Comparison of ENCODE assay signal across 23 cellular contexts in the genomic region with DNA sequence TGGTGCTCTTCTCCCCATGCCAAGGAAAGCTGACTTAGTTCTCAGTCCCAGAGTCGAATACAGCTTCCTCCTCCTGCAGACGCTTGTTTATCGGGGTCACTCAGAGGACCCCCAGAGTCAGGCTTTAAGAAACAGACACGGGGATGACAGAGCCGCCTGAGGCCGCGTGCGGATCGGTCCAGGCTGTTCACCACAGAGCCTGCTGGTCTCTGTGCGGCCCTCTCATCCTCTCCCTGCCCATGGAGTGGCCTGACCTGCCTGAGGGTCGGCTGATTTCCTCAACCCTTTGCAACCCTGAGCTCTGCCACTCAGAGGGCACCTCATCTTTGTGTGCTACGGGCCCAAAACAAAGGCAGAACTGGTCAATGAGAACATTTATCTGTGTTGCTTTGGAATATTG. TPM values are rescaled to one million over a fixed set of nuclear protein-coding genes. Genes with fewer than 3 reads are reported as not detected.
DNase-seq lines count a peak whose midpoint lies in the region; ATAC-seq, FAIRE-seq and TF ChIP-seq lines count a peak whose summit lies in the region.
"Had no signal": no experiment of that assay in that cellular context is flagged by ENCODE, and none has a peak within 500 bp of the region (broad histone marks: within the 10 kb centered on the region; RNA-seq: fewer than 3 reads in every experiment).

No MANE protein-coding gene starts in this region.

- TF ChIP-seq POLR2A in H1 (IDR thresholded peaks at IDR 0.05; ENCODE audit: control extremely low read depth in 1 of 2, low read depth in 2 of 2, low read length in 2 of 2): no peak

- H3K27ac Mint-ChIP-seq in Caco-2 (ENCODE audit: unreplicated experiment) (no peak overlapping the region), T-helper 17 cell (no peak overlapping the region)
- H3K27ac Mint-ChIP-seq: IgD-negative memory B cell had no signal

- H3K4me3 Mint-ChIP-seq in Caco-2 (ENCODE audit: unreplicated experiment) (peak overlapping the region; percentile 67), T-helper 17 cell (no peak overlapping the region)
- H3K4me3 Mint-ChIP-seq: IgD-negative memory B cell had no signal

- intact Hi-C loops in Caco-2 (cut with micrococcal nuclease; ENCODE audit: unreplicated experiment): no loop called here

- H3K79me1 ChIP-seq in H1 (ENCODE audit: low read depth, low read length) (no peaks in the 10 kb centered on the region), neuronal stem cell (ENCODE audit: low read depth, low read length) (no peaks in the 10 kb centered on the region)

- POLR2A ChIA-PET in Caco-2 (lab: Charles Lee) (no interaction called here), H1 (lab: Charles Lee; ENCODE audit: partially characterized antibody) (interaction anchor here (1.3 to 5.5 kb wide), 3 partner anchors 14 to 157 kb away, joined by 3 to 17 read pairs (median 3); no protein-coding TSS in a partner anchor)

- H3K9me3 Mint-ChIP-seq in Caco-2 (ENCODE audit: unreplicated experiment): no peaks in the 10 kb centered on the region
- H3K9me3 Mint-ChIP-seq: IgD-negative memory B cell had no signal

- H3K9me3 ChIP-seq in Caco-2 (no peaks in the 10 kb centered on the region), H1 (ENCODE audit: insufficient read depth in 2 of 2, low read depth in 1 of 2, low read length in 1 of 2) (no peaks in the 10 kb centered on the region), neuronal stem cell (replicated peaks in 1 of 2; ENCODE audit: control insufficient read depth in 2 of 2, insufficient read depth in 1 of 2, low read depth in 1 of 2, low read length in 2 of 2) (no peaks in the 10 kb centered on the region), T-helper 17 cell (ENCODE audit: control insufficient read depth, low read length, poor library complexity, severe bottlenecking) (no peaks in the 10 kb centered on the region)
- H3K9me3 ChIP-seq: BE2C, HAP-1, Peyer's patch had no signal

- H3K4me3 ChIP-seq in Caco-2 (ENCODE audit: low read depth, low read length) (no peak overlapping the region), HFF-Myc (replicated peaks; ENCODE audit: low read depth, low read length) (peak overlapping the region; percentile 76; the same call in 1 of the 2 replicates), H1 (ENCODE audit: extremely low read depth in 1 of 4, insufficient read depth in 2 of 4, low read depth in 3 of 4, low read length in 4 of 4) (no peak overlapping the region), neuronal stem cell (ENCODE audit: low read length in 2 of 2) (no peak overlapping the region)
- H3K4me3 ChIP-seq: HAP-1, Peyer's patch had no signal

- no peak overlapping the region for H3K56ac ChIP-seq in H1 (replicated peaks; ENCODE audit: insufficient read length, low read depth, low read length)

- H3K27me3 ChIP-seq in Caco-2 (replicated peaks; ENCODE audit: control insufficient read depth, insufficient read depth, low read length) (no peaks in the 10 kb centered on the region), H1 (replicated peaks in 1 of 4; ENCODE audit: control insufficient read depth in 3 of 4, extremely low read depth in 1 of 4, insufficient read depth in 3 of 4, low read length in 3 of 4) (peaks cover 11 to 41% (median 31%) of the 10 kb centered on the region in 4 experiments), neuronal stem cell (ENCODE audit: control insufficient read depth in 3 of 3, insufficient read depth in 3 of 3, low read depth in 1 of 3, low read length in 3 of 3) (peaks cover 23 to 96% (median 53%) of the 10 kb centered on the region in 3 experiments)
- H3K27me3 ChIP-seq: BE2C had no signal

- 0 out of 2 replicates have a peak overlapping the region, but pooled peaks have one; percentile 7 for H2BK5ac ChIP-seq in H1 (ENCODE audit: low read depth, low read length)
- H2BK5ac ChIP-seq in neuronal stem cell (ENCODE audit: low read length): peak overlapping the region; percentile 41

- no peaks in the 10 kb centered on the region for H3K36me3 ChIP-seq in Caco-2 (ENCODE audit: control insufficient read depth, insufficient read depth, low read length)
- H3K36me3 ChIP-seq in H1 (ENCODE audit: control insufficient read depth in 2 of 4, insufficient read depth in 4 of 4, low read length in 3 of 4): peaks cover 0 to 7% (median 2%) of the 10 kb centered on the region in 4 experiments; a peak in 3 of 8 replicates
- no peaks in the 10 kb centered on the region for H3K36me3 ChIP-seq in neuronal stem cell (replicated peaks in 1 of 2; ENCODE audit: control insufficient read depth in 2 of 2, insufficient read depth in 2 of 2, low read length in 2 of 2)
- H3K36me3 ChIP-seq: HAP-1, Peyer's patch had no signal

- H4K8ac ChIP-seq in H1 (ENCODE audit: extremely low read depth, insufficient read depth, low read length) (no peak overlapping the region), neuronal stem cell (ENCODE audit: low read depth, low read length) (no peak overlapping the region)

- peaks cover 0 to 4% of the 10 kb centered on the region in 2 experiments for H4K20me1 ChIP-seq in H1 (replicated peaks in 1 of 2; ENCODE audit: control insufficient read depth in 1 of 2, insufficient read depth in 2 of 2, low read length in 2 of 2)

- DNase-seq in Caco-2: peak in 1 of 2 experiments; percentile 30
- DNase-seq in HFF-Myc (ENCODE audit: extremely low read depth, low read depth): no peak
- no peak for DNase-seq in H1 (ENCODE audit: low read depth in 1 of 2, low spot score in 2 of 2)
- DNase-seq in neuronal stem cell (ENCODE audit: low spot score): no peak
- no peak for DNase-seq in activated CD8-positive, alpha-beta memory T cell treated with anti-CD3 and anti-CD28 coated beads for 24 hours
- DNase-seq in NCI-H1048 (lab: John Stamatoyannopoulos, UW): no peak
- DNase-seq in T-helper 17 cell: no peak
- DNase-seq: BE2C; CD4-positive, alpha-beta memory T cell; DMS79; Kasumi-1; MM.1S; NCI-H1105; NCI-H1694 treated with DMSO at 0.1 percent for 48 hours; NK-92 treated with Interleukin-12 subunit alpha and Interleukin-12 subunit beta, amount 100 ng/mL, for 24 hours had no signal

- 99% methylated on average over 12 of the region's 12 CpGs; no CpG with 5 or more reads in 1 of the 2 experiments for WGBS in H1 (ENCODE audit: extremely low coverage in 1 of 2, insufficient coverage in 1 of 2, insufficient read length in 1 of 2, insufficient replicate concordance in 2 of 2, low coverage in 1 of 2, low lambda C conversion rate in 2 of 2, missing lambda C conversion rate in 1 of 2), 2 experiments
- WGBS in neuronal stem cell (ENCODE audit: extremely low coverage in 2 of 2, insufficient read length in 2 of 2, insufficient replicate concordance in 1 of 2), 2 donors: no CpG with 5 or more reads among the region's 12 CpGs

- H3K23ac ChIP-seq in H1 (ENCODE audit: insufficient read length): no peak overlapping the region
- H3K23ac ChIP-seq in neuronal stem cell (ENCODE audit: low read depth, low read length, poor library complexity): no peak overlapping the region

- H3K79me2 ChIP-seq in H1 (ENCODE audit: control insufficient read depth in 1 of 2, insufficient read depth in 2 of 2, low read length in 2 of 2): no peaks in the 10 kb centered on the region

- no peak for FAIRE-seq in H1 (lab: Jason Lieb, UNC)
- FAIRE-seq: A204.1 had no signal

- no peak overlapping the region for H2AK5ac ChIP-seq in H1 (ENCODE audit: low read depth, low read length)
- H2AK5ac ChIP-seq in neuronal stem cell (ENCODE audit: low read depth, low read length): no peak overlapping the region

- no peak overlapping the region for H2AFZ ChIP-seq in H1 (ENCODE audit: low read length)
- H2AFZ ChIP-seq in neuronal stem cell (ENCODE audit: low read length): no peak overlapping the region

- no peaks in the 10 kb centered on the region for H3K27me3 Mint-ChIP-seq in Caco-2 (ENCODE audit: insufficient read depth, unreplicated experiment)
- peaks cover 44% of the 10 kb centered on the region for H3K27me3 Mint-ChIP-seq in T-helper 17 cell

- TF ChIP-seq RAD21 in H1 (IDR thresholded peaks at IDR 0.05 in 1 of 2, conservative IDR thresholded peaks at IDR 0.05 in 1 of 2; ENCODE audit: low read depth in 2 of 2, low read length in 2 of 2): no peak

- no peak overlapping the region for H4K91ac ChIP-seq in H1 (replicated peaks; ENCODE audit: insufficient read length, low read length)
- no peak overlapping the region for H4K91ac ChIP-seq in neuronal stem cell (ENCODE audit: low read depth, low read length, poor library complexity)

- no peak overlapping the region for H3K14ac ChIP-seq in H1 (ENCODE audit: insufficient read length)
- no peak overlapping the region for H3K14ac ChIP-seq in neuronal stem cell (ENCODE audit: low read length)

- H3K4ac ChIP-seq in H1 (replicated peaks; ENCODE audit: insufficient read length, low read depth, low read length) (no peak overlapping the region), neuronal stem cell (ENCODE audit: low read length) (no peak overlapping the region)

- H4K5ac ChIP-seq in H1 (ENCODE audit: insufficient read length, low read depth, low read length): no peak overlapping the region

- no peak overlapping the region for H2BK120ac ChIP-seq in H1 (replicated peaks; ENCODE audit: low read depth, low read length)
- no peak overlapping the region for H2BK120ac ChIP-seq in neuronal stem cell (ENCODE audit: low read depth, low read length)

- CTCF ChIA-PET in Caco-2 (lab: Charles Lee): no interaction called here
- CTCF ChIA-PET in H1 (lab: Charles Lee; ENCODE audit: partially characterized antibody): interaction anchor here (0.8 to 1.1 kb wide), 2 partner anchors 9 to 112 kb away, joined by 3 read pairs; no protein-coding TSS in a partner anchor

- H2BK20ac ChIP-seq in H1 (ENCODE audit: low read length): no peak overlapping the region

- no peak overlapping the region for H2BK12ac ChIP-seq in H1 (ENCODE audit: low read depth, low read length)
- H2BK12ac ChIP-seq in neuronal stem cell (ENCODE audit: low read length): no peak overlapping the region

- H3K18ac ChIP-seq in H1 (ENCODE audit: extremely low read depth, low read length): no peak overlapping the region
- H3K18ac ChIP-seq in neuronal stem cell (ENCODE audit: low read length): no peak overlapping the region

- no TSS peak for BruUV-seq in Caco-2 (replicated peaks; lab: Mats Ljungman, UMichigan)

- H3K23me2 ChIP-seq in H1 (ENCODE audit: low read depth, low read length): peaks cover 7% of the 10 kb centered on the region; the same call in 1 of the 2 replicates

- peaks cover 7% of the 10 kb centered on the region for H3K4me1 Mint-ChIP-seq in Caco-2 (ENCODE audit: low read depth, unreplicated experiment)
- peaks cover 29% of the 10 kb centered on the region for H3K4me1 Mint-ChIP-seq in T-helper 17 cell

- H3K36me3 Mint-ChIP-seq in Caco-2 (ENCODE audit: insufficient read depth, unreplicated experiment) (peaks cover 11% of the 10 kb centered on the region), T-helper 17 cell (ENCODE audit: low read depth) (peaks cover 8% of the 10 kb centered on the region)
- H3K36me3 Mint-ChIP-seq: CD4-positive, alpha-beta memory T cell had no signal

- H3K9ac ChIP-seq in H1 (replicated peaks in 1 of 4; ENCODE audit: extremely low read depth in 1 of 4, low read depth in 3 of 4, low read length in 3 of 4) (no peak overlapping the region), neuronal stem cell (ENCODE audit: low read depth, low read length, poor library complexity) (no peak overlapping the region)

- TF ChIP-seq CTCF in Caco-2 (IDR thresholded peaks at IDR 0.05; ENCODE audit: insufficient read depth in 1 of 2, low read depth in 1 of 2, low read length in 1 of 2, severe bottlenecking in 1 of 2, unreplicated experiment in 1 of 2) (no peak), HFF-Myc (IDR thresholded peaks at IDR 0.05; ENCODE audit: low read depth, low read length, missing control alignments) (no peak), H1 (IDR thresholded peaks at IDR 0.05; ENCODE audit: control extremely low read depth in 1 of 3, insufficient read depth in 1 of 3, low read depth in 1 of 3, low read length in 3 of 3) (no peak)

- H3K4me2 ChIP-seq in H1 (ENCODE audit: insufficient read depth in 1 of 2, low read depth in 2 of 2, low read length in 2 of 2): no peak overlapping the region
- H3K4me2 ChIP-seq in neuronal stem cell (ENCODE audit: insufficient read depth, low read length, poor library complexity, severe bottlenecking): no peak overlapping the region

- H3K4me1 ChIP-seq in Caco-2: 0 out of 2 replicates have a peak, but pooled peaks cover 8% of the 10 kb centered on the region
- H3K4me1 ChIP-seq in H1 (replicated peaks in 1 of 4; ENCODE audit: control insufficient read depth in 3 of 4, insufficient read depth in 4 of 4, low read length in 3 of 4): peaks cover 0 to 16% (median 12%) of the 10 kb centered on the region in 4 experiments; a peak in 6 of 7 replicates
- peaks cover 0 to 2% of the 10 kb centered on the region in 2 donors for H3K4me1 ChIP-seq in neuronal stem cell (ENCODE audit: control insufficient read depth in 2 of 2, insufficient read depth in 1 of 2, low read depth in 1 of 2, low read length in 2 of 2)
- H3K4me1 ChIP-seq: HAP-1 had no signal

- H3K27ac ChIP-seq in H1 (ENCODE audit: low read depth, low read length) (no peak overlapping the region), neuronal stem cell (replicated peaks; ENCODE audit: low read length) (no peak overlapping the region)
- H3K27ac ChIP-seq: HL-60, Peyer's patch had no signal

- ATAC-seq in HG02870 (IDR thresholded peaks at IDR 0.05; ENCODE audit: unreplicated experiment): no peak
- ATAC-seq in T-helper 17 cell: no peak
- ATAC-seq: Right ventricle myocardium inferior had no signal

- no peak for TF ChIP-seq EP300 in H1 (IDR thresholded peaks at IDR 0.05; ENCODE audit: borderline replicate concordance in 1 of 2, low read depth in 2 of 2, low read length in 2 of 2)

- H2BK15ac ChIP-seq in H1 (ENCODE audit: low read length) (no peak overlapping the region), neuronal stem cell (ENCODE audit: low read length) (no peak overlapping the region)

RNA-seq across cellular contexts. Expression of a gene that starts 2.1 kb away (rescaled TPM):
- total RNA-seq in Caco-2 (2022): 72.6 and 94.4 TPM in 2 replicates
- total RNA-seq in H1 (2021; fragmentation: NEBNext Ultra II Directional; extraction: Animal tissue kit (Norgen Biotek cat#: 25700)): 233 and 234 TPM in 2 replicates
- 81.8 and 124 TPM in 2 replicates for polyA plus RNA-seq in H1 (2011; rRNA removed)
- 93.5 TPM for polyA plus RNA-seq in H1 (2011; cell fraction: cytosol; rRNA removed)
- polyA plus RNA-seq in H1 (2011; cell fraction: nucleus; rRNA removed): 72.9 TPM
- polyA plus RNA-seq in H1 (2012, experiment 1 of 2): 113 to 133 TPM (median 127 TPM) in 4 replicates
- 189 TPM for polyA plus RNA-seq in H1 (2012, experiment 2 of 2)
- polyA plus RNA-seq in H1 (2013, experiment 1 of 2): 495 TPM
- 562 TPM for polyA plus RNA-seq in H1 (2013, experiment 2 of 2)
- polyA minus RNA-seq in H1 (2011; rRNA and poly(A)+ RNA removed): 19.7 and 28.9 TPM in 2 replicates
- 55.9 TPM for polyA minus RNA-seq in H1 (2011; cell fraction: cytosol; rRNA and poly(A)+ RNA removed)
- polyA minus RNA-seq in H1 (2011; cell fraction: nucleus; rRNA and poly(A)+ RNA removed): 29.4 TPM
- 1.5 TPM for polyA plus RNA-seq in neuronal stem cell (2013, experiment 1 of 2)
- polyA plus RNA-seq in neuronal stem cell (2013, experiment 2 of 2): 1.2 TPM
- total RNA-seq in T-helper 17 cell: not detected
- total RNA-seq: CD4-positive, alpha-beta memory T cell; HT1080; Right ventricle myocardium inferior had no signal
- polyA plus RNA-seq: CD4-positive, alpha-beta memory T cell; IgD-negative memory B cell had no signal

Comparison
In these comparisons a context has a peak if more than half of its experiments do, and no peak if none do; other contexts are left out.
1. RNA of a gene that starts 2.1 kb away (total RNA-seq): 233 to 234 TPM in H1 and 72.6 to 94.4 TPM in Caco-2; not detected in T-helper 17 cell; every median in the first group is over 10 times any median in the second.